Comparison of ENCODE assay signal across 1 cellular context in genomic region chr10:488081-488932, GRCh38.
TF ChIP-seq lines count a peak whose summit lies in the region.

No MANE protein-coding gene starts in this region.

TF ChIP-seq in IMR-90, 13 proteins besides CTCF, POLR2A, EP300 and RAD21 (continued from another document):
- TF ChIP-seq MAFK (IDR thresholded peaks at IDR 0.05; ENCODE audit: low read depth, low read length), result no peak
- TF ChIP-seq RFX5 (IDR thresholded peaks at IDR 0.05; ENCODE audit: low read depth, low read length), result no peak
- TF ChIP-seq MAZ (IDR thresholded peaks at IDR 0.05; ENCODE audit: borderline replicate concordance, low read depth, low read length), result no peak
- TF ChIP-seq SMC3 (IDR thresholded peaks at IDR 0.05; ENCODE audit: low read depth, low read length), result no peak
- no peak for TF ChIP-seq NFE2L2 (IDR thresholded peaks at IDR 0.05; ENCODE audit: low read depth, low read length)
- TF ChIP-seq CEBPB (IDR thresholded peaks at IDR 0.05; ENCODE audit: low read depth, low read length), result no peak
- TF ChIP-seq USF2 (IDR thresholded peaks at IDR 0.05; ENCODE audit: low read depth, low read length), result no peak
- TF ChIP-seq FOS (IDR thresholded peaks at IDR 0.05; ENCODE audit: low read depth, low read length), result no peak
- TF ChIP-seq ELK1 (IDR thresholded peaks at IDR 0.05; ENCODE audit: borderline replicate concordance, low read depth, low read length), result no peak
- no peak for TF ChIP-seq MXI1 (IDR thresholded peaks at IDR 0.05; ENCODE audit: borderline replicate concordance, low read depth, low read length)
